In the genomic region with DNA sequence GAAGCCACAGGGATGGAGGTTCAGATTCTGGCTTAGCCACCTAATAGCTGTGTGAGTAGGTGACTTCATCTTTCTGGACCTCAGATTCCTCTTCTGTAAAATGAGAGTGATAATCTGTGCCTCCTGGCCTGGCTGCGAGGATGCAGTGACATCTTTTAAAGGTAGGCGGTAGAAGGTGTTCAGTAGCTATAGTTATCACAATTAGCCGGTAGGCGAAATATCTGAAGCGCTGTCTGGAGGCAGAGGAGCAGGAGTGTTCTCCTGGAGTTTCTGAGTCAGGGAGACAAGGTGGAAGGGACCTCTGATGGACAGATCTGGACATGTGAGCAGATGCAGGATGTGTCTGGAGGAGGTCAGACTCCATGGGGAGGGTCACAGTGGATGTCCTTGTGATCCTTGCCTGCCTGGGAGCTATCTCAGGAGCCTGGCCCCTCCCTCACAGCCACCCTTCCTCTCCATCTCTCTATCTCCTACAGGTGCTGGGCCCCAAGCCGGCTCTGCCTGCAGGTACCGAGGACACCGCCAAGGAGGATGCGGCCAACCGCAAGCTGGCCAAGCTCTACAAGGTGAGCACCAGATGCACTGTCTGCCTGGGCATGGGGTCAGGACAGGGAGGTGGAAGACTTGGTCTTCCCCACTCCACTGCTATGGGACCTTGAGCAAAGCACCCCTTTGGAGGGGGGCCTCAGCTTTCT, we compare ENCODE assay signal across 13 cellular contexts.
"Had no signal": no experiment of that assay in that cellular context is flagged by ENCODE, and none has a peak within 500 bp of the region (broad histone marks: within the 10 kb centered on the region; RNA-seq: fewer than 3 reads in every experiment).

No MANE protein-coding gene starts in this region.

- DNase-seq: activated CD4-positive, alpha-beta memory T cell treated with anti-CD3 and anti-CD28 coated beads, Interleukin-2, amount 10 ng/mL, durations not matched to agents 7 days and 5 days; activated CD4-positive, alpha-beta T cell treated with anti-CD3 and anti-CD28 coated beads for 4 hours; activated T-cell treated with anti-CD3 and anti-CD28 coated beads, Interleukin-2, amount 50 U/mL, for 24 hours; body of pancreas; dermis blood vessel endothelial cell; effector memory CD8-positive, alpha-beta T cell; mesendoderm; stimulated activated CD4-positive, alpha-beta T cell treated with anti-CD3 and anti-CD28 coated beads, Interleukin-2, amount 100 ng/mL, for 48 hours; stimulated activated naive CD8-positive, alpha-beta T cell treated with anti-CD3 and anti-CD28 coated beads, Interleukin-15, Interleukin-2, amounts not matched to agents 100 U/mL and 50 U/mL, for 24 hours; T-helper 2 cell had no signal

- H3K4me3 Mint-ChIP-seq: activated CD4-positive, alpha-beta memory T cell treated with anti-CD3 and anti-CD28 coated beads, Interleukin-2, amount 10 ng/mL, durations not matched to agents 7 days and 5 days; activated T-cell treated with anti-CD3 and anti-CD28 coated beads, Interleukin-2, amount 50 U/mL, for 24 hours; central memory CD8-positive, alpha-beta T cell; effector memory CD8-positive, alpha-beta T cell had no signal

- H3K27me3 ChIP-seq: body of pancreas, SJSA1 had no signal

- H3K27ac ChIP-seq: body of pancreas, SJSA1 had no signal

- H3K4me3 ChIP-seq: body of pancreas, SJSA1 had no signal

- H3K27ac Mint-ChIP-seq: activated CD4-positive, alpha-beta memory T cell treated with anti-CD3 and anti-CD28 coated beads, Interleukin-2, amount 10 ng/mL, durations not matched to agents 7 days and 5 days; activated naive CD4-positive, alpha-beta T cell treated with anti-CD3 and anti-CD28 coated beads, Interleukin-2, amount 50 U/mL, for 72 hours; activated T-cell treated with anti-CD3 and anti-CD28 coated beads, Interleukin-2, amount 50 U/mL, for 24 hours; effector memory CD8-positive, alpha-beta T cell had no signal

- H3K9me3 ChIP-seq: body of pancreas, SJSA1 had no signal

- H3K27me3 Mint-ChIP-seq: activated CD4-positive, alpha-beta memory T cell treated with anti-CD3 and anti-CD28 coated beads, Interleukin-2, amount 10 ng/mL, durations not matched to agents 7 days and 5 days; activated T-cell treated with anti-CD3 and anti-CD28 coated beads, Interleukin-2, amount 50 U/mL, for 24 hours; central memory CD8-positive, alpha-beta T cell; effector memory CD8-positive, alpha-beta T cell had no signal

- ATAC-seq: activated naive CD4-positive, alpha-beta T cell treated with anti-CD3 and anti-CD28 coated beads, Interleukin-2, amount 50 U/mL, for 72 hours; body of pancreas; effector memory CD8-positive, alpha-beta T cell; stimulated activated naive CD8-positive, alpha-beta T cell treated with anti-CD3 and anti-CD28 coated beads, Interleukin-15, Interleukin-2, amounts not matched to agents 100 U/mL and 50 U/mL, for 24 hours had no signal

- H3K9me3 Mint-ChIP-seq: activated CD4-positive, alpha-beta memory T cell treated with anti-CD3 and anti-CD28 coated beads, Interleukin-2, amount 10 ng/mL, durations not matched to agents 7 days and 5 days; activated naive CD4-positive, alpha-beta T cell treated with anti-CD3 and anti-CD28 coated beads, Interleukin-2, amount 50 U/mL, for 72 hours; activated T-cell treated with anti-CD3 and anti-CD28 coated beads, Interleukin-2, amount 50 U/mL, for 24 hours; central memory CD8-positive, alpha-beta T cell; effector memory CD8-positive, alpha-beta T cell had no signal

- H3K4me1 Mint-ChIP-seq: activated CD4-positive, alpha-beta memory T cell treated with anti-CD3 and anti-CD28 coated beads, Interleukin-2, amount 10 ng/mL, durations not matched to agents 7 days and 5 days; central memory CD8-positive, alpha-beta T cell had no signal

- H3K4me1 ChIP-seq: SJSA1 had no signal

- H3K36me3 Mint-ChIP-seq: activated naive CD4-positive, alpha-beta T cell treated with anti-CD3 and anti-CD28 coated beads, Interleukin-2, amount 50 U/mL, for 72 hours had no signal
